In genomic region chr1:67755619-67756018, GRCh38 we compare ENCODE assay signal across 18 cellular contexts.
DNase-seq lines count a peak whose midpoint lies in the region; ATAC-seq and TF ChIP-seq lines count a peak whose summit lies in the region.
"Had no signal": no experiment of that assay in that cellular context is flagged by ENCODE, and none has a peak within 500 bp of the region (broad histone marks: within the 10 kb centered on the region; RNA-seq: fewer than 3 reads in every experiment).

No MANE protein-coding gene starts in this region.

- H3K18ac ChIP-seq in trophoblast cell (ENCODE audit: low read length) = no peak overlapping the region

- H2BK12ac ChIP-seq in trophoblast cell (ENCODE audit: low read length) = no peak overlapping the region

- H3K79me1 ChIP-seq in trophoblast cell (ENCODE audit: low read length) = peaks cover 22% of the 10 kb centered on the region

- H2AK5ac ChIP-seq in trophoblast cell (ENCODE audit: low read length) = no peak overlapping the region

- H3K9me3 ChIP-seq in SK-N-SH (no peaks in the 10 kb centered on the region), colonic mucosa (no peaks in the 10 kb centered on the region), trophoblast cell (ENCODE audit: insufficient read depth, low read depth, low read length) (no peaks in the 10 kb centered on the region)
- H3K9me3 ChIP-seq: A549, psoas muscle had no signal

- no peaks in the 10 kb centered on the region for H3K9me3 Mint-ChIP-seq in naive thymus-derived CD8-positive, alpha-beta T cell
- H3K9me3 Mint-ChIP-seq: nephron progenitor cell; T-helper 1 cell treated with Interleukin-12 subunit alpha and Interleukin-12 subunit beta and Interleukin-4 antibody, amounts not matched to agents 30 μg/mL and 1 μg/mL, for 36 hours had no signal

- H3F3A ChIP-seq in SK-N-SH (replicated peaks; ENCODE audit: insufficient read depth) = peaks cover 15% of the 10 kb centered on the region

- H3K4me3 ChIP-seq in SK-N-SH (ENCODE audit: low read depth in 2 of 2, low read length in 1 of 2) (no peak overlapping the region), colonic mucosa (no peak overlapping the region), trophoblast cell (ENCODE audit: low read depth, low read length) (no peak overlapping the region)
- H3K4me3 ChIP-seq: A549, psoas muscle had no signal

- no peak overlapping the region for H4K8ac ChIP-seq in trophoblast cell (ENCODE audit: low read depth, low read length)

- peaks cover 0 to 6% of the 10 kb centered on the region in 2 experiments for H3K36me3 ChIP-seq in SK-N-SH (replicated peaks in 1 of 2; ENCODE audit: control insufficient read depth in 1 of 2, insufficient read depth in 2 of 2, low read length in 1 of 2)
- H3K36me3 ChIP-seq in colonic mucosa = no peaks in the 10 kb centered on the region
- peaks cover 0 to 4% of the 10 kb centered on the region in 2 experiments for H3K36me3 ChIP-seq in trophoblast cell (ENCODE audit: control insufficient read depth in 1 of 2, insufficient read depth in 2 of 2, low read length in 2 of 2)

- no peaks in the 10 kb centered on the region for H4K20me1 ChIP-seq in SK-N-SH (ENCODE audit: insufficient read depth)

- no peak overlapping the region for H3K9ac ChIP-seq in SK-N-SH
- H3K9ac ChIP-seq in colonic mucosa (ENCODE audit: low read depth in 2 of 2, low read length in 2 of 2) = no peak overlapping the region
- H3K9ac ChIP-seq in trophoblast cell (ENCODE audit: low read length) = no peak overlapping the region

- no peaks in the 10 kb centered on the region for H3K36me3 Mint-ChIP-seq in naive thymus-derived CD8-positive, alpha-beta T cell

- no peak overlapping the region for H3K4ac ChIP-seq in trophoblast cell (ENCODE audit: low read depth, low read length)

- H3K4me2 ChIP-seq in SK-N-SH = no peak overlapping the region
- no peak overlapping the region for H3K4me2 ChIP-seq in trophoblast cell (ENCODE audit: low read length)
- H3K4me2 ChIP-seq: A549 had no signal

- TF ChIP-seq CTCF in SK-N-SH (IDR thresholded peaks at IDR 0.05) (no peak), colonic mucosa (IDR thresholded peaks at IDR 0.05) (no peak)

- intact Hi-C loops in colonic mucosa (cut with DNase I) = loop anchor here (5.0 kb wide), 1 partner anchor 68 kb away; the partner anchor contains the start of gene GADD45A

- H3K4me1 Mint-ChIP-seq in naive thymus-derived CD8-positive, alpha-beta T cell = peaks cover 0 to 8% (median 5%) of the 10 kb centered on the region in 4 donors

- H2AFZ ChIP-seq in SK-N-SH (ENCODE audit: low read depth) (no peak overlapping the region), trophoblast cell (ENCODE audit: insufficient read depth, low read length, poor library complexity) (no peak overlapping the region)

- H2BK120ac ChIP-seq in trophoblast cell (ENCODE audit: insufficient read depth, low read length, poor library complexity) = no peak overlapping the region

- peaks cover 85% of the 10 kb centered on the region for H3K79me2 ChIP-seq in SK-N-SH (ENCODE audit: insufficient read depth)
- H3K79me2 ChIP-seq in trophoblast cell (ENCODE audit: control insufficient read depth, insufficient read depth, low read length, poor library complexity) = no peaks in the 10 kb centered on the region

- no peak overlapping the region for H3K23ac ChIP-seq in trophoblast cell (ENCODE audit: low read length)

- no peak overlapping the region for H2BK5ac ChIP-seq in trophoblast cell (ENCODE audit: low read depth, low read length, poor library complexity)

- H3K4me3 Mint-ChIP-seq in naive thymus-derived CD8-positive, alpha-beta T cell = no peak overlapping the region
- H3K4me3 Mint-ChIP-seq: nephron progenitor cell; T-helper 1 cell treated with Interleukin-12 subunit alpha and Interleukin-12 subunit beta and Interleukin-4 antibody, amounts not matched to agents 30 μg/mL and 1 μg/mL, for 36 hours had no signal

- TF ChIP-seq RAD21 in SK-N-SH (IDR thresholded peaks at IDR 0.05; ENCODE audit: low read length) = no peak

- WGBS in SK-N-SH (ENCODE audit: low lambda C conversion rate) = 23% methylated on average over 2 of the region's 2 CpGs
- no CpG with 5 or more reads among the region's 2 CpGs for WGBS in trophoblast cell (ENCODE audit: extremely low coverage, insufficient coverage, insufficient read length)

- peaks cover 0 to 14% (median 7%) of the 10 kb centered on the region in 5 donors for H3K27me3 Mint-ChIP-seq in naive thymus-derived CD8-positive, alpha-beta T cell

- H3K27ac ChIP-seq in SK-N-SH (ENCODE audit: low read depth in 2 of 2, low read length in 1 of 2) (0 out of 4 replicates have a peak overlapping the region, but pooled peaks of 1 of the 2 experiments have one; percentile 25), colonic mucosa (peak overlapping the region; percentile 61), trophoblast cell (ENCODE audit: low read depth, low read length) (no peak overlapping the region)
- H3K27ac ChIP-seq: A549, psoas muscle had no signal

- POLR2A ChIA-PET in SK-N-SH (lab: Yijun Ruan, JAX) = no interaction called here
- POLR2A ChIA-PET in naive thymus-derived CD8-positive, alpha-beta T cell (lab: Charles Lee) = no interaction called here

- no peak for DNase-seq in SK-N-SH
- DNase-seq in NCI-H2227 treated with DMSO at 0.1 percent for 48 hours (lab: John Stamatoyannopoulos, UW) = peak; percentile 10
- DNase-seq in colonic mucosa = no peak
- DNase-seq in trophoblast cell = no peak
- DNase-seq in inferior parietal cortex (ENCODE audit: extremely low spot score) = no peak
- no peak for DNase-seq in naive thymus-derived CD8-positive, alpha-beta T cell
- DNase-seq in NOMO-1 treated with DMSO at 0.1 percent for 48 hours (lab: John Stamatoyannopoulos, UW; ENCODE audit: unreplicated experiment) = no peak
- DNase-seq: activated gamma-delta T cell; C1 segment of cervical spinal cord; DND-41; NCI-H82; nephron progenitor cell; psoas muscle; stimulated activated naive CD4-positive, alpha-beta T cell had no signal

- no peaks in the 10 kb centered on the region for H3K9me2 ChIP-seq in SK-N-SH

- H4K91ac ChIP-seq in trophoblast cell (ENCODE audit: low read depth, low read length) = no peak overlapping the region

- peak overlapping the region in 1 of 10 donors; percentile 3 for H3K27ac Mint-ChIP-seq in naive thymus-derived CD8-positive, alpha-beta T cell
- H3K27ac Mint-ChIP-seq: nephron progenitor cell; T-helper 1 cell treated with Interleukin-12 subunit alpha and Interleukin-12 subunit beta and Interleukin-4 antibody, amounts not matched to agents 30 μg/mL and 1 μg/mL, for 36 hours had no signal

- no peak for TF ChIP-seq EP300 in SK-N-SH (IDR thresholded peaks at IDR 0.05; ENCODE audit: borderline replicate concordance in 1 of 2, low read depth in 1 of 2, low read length in 1 of 2)

- CTCF ChIA-PET in SK-N-SH (lab: Yijun Ruan, JAX) = interaction anchor here (0.6 to 13.2 kb wide), 7 partner anchors 10 to 218 kb away, joined by 3 to 284 read pairs (median 4); no protein-coding TSS in a partner anchor

- peak; percentile 37; the same call in 2 of the 3 replicates for ATAC-seq in SK-N-SH treated with all-trans-retinoic acid at 6 μM for 48 hours
- no peak for ATAC-seq in naive thymus-derived CD8-positive, alpha-beta T cell
- ATAC-seq: A549, HepG2, psoas muscle had no signal

- no peak overlapping the region for H3K14ac ChIP-seq in trophoblast cell (ENCODE audit: low read length)

- H4K12ac ChIP-seq in trophoblast cell (ENCODE audit: low read depth, low read length) = no peak overlapping the region

- H3K27me3 ChIP-seq in SK-N-SH (ENCODE audit: insufficient read depth) (no peaks in the 10 kb centered on the region), colonic mucosa (no peaks in the 10 kb centered on the region), trophoblast cell (ENCODE audit: insufficient read depth, low read length) (no peaks in the 10 kb centered on the region)

- H3K4me1 ChIP-seq in SK-N-SH (ENCODE audit: control insufficient read depth in 1 of 2, insufficient read depth in 2 of 2, low read depth in 1 of 2, low read length in 1 of 2) (peaks cover 7 to 19% of the 10 kb centered on the region in 2 experiments), colonic mucosa (peaks cover 5% of the 10 kb centered on the region), trophoblast cell (ENCODE audit: control insufficient read depth in 1 of 2, insufficient read depth in 2 of 2, low read length in 2 of 2) (peaks cover 29 to 32% of the 10 kb centered on the region in 2 experiments)

TF ChIP-seq in SK-N-SH treated with all-trans-retinoic acid at 6 μM for 48 hours, 23 proteins besides CTCF, POLR2A, EP300 and RAD21 (continues in another document):
- 0 out of 2 replicates have a peak, but pooled peaks have one; percentile 61 for TF ChIP-seq CREB5 (CRISPR knock-in tag; IDR thresholded peaks at IDR 0.05; ENCODE audit: low read depth)
- TF ChIP-seq ARNTL (CRISPR knock-in tag; IDR thresholded peaks at IDR 0.05; ENCODE audit: borderline replicate concordance, low read depth) = no peak
- peak; percentile 96 for TF ChIP-seq ISL1 (CRISPR knock-in tag; IDR thresholded peaks at IDR 0.05)
- TF ChIP-seq ZNF70 (CRISPR knock-in tag; IDR thresholded peaks at IDR 0.05) = no peak

TF ChIP-seq in SK-N-SH, 30 proteins besides CTCF, POLR2A, EP300 and RAD21:
- no peak for TF ChIP-seq MAX (IDR thresholded peaks at IDR 0.05; ENCODE audit: low read depth)
- TF ChIP-seq EZH2phosphoT487 (IDR thresholded peaks at IDR 0.05; ENCODE audit: borderline replicate concordance, low read depth) = no peak
- TF ChIP-seq FOXM1 (IDR thresholded peaks at IDR 0.05; ENCODE audit: low read depth) = no peak
- no peak for TF ChIP-seq SIN3A (IDR thresholded peaks at IDR 0.05; ENCODE audit: borderline replicate concordance, low read depth, low read length)
- TF ChIP-seq IRF3 (IDR thresholded peaks at IDR 0.05; ENCODE audit: low read depth, low read length) = no peak
- TF ChIP-seq MEF2A (IDR thresholded peaks at IDR 0.05; ENCODE audit: borderline replicate concordance, low read depth) = no peak
- TF ChIP-seq NFIC (IDR thresholded peaks at IDR 0.05; ENCODE audit: borderline replicate concordance) = no peak
- no peak for TF ChIP-seq FOSL2 (IDR thresholded peaks at IDR 0.05; ENCODE audit: borderline replicate concordance, low read depth)
- no peak for TF ChIP-seq GABPA (IDR thresholded peaks at IDR 0.05; ENCODE audit: low read depth)
- no peak for TF ChIP-seq TCF12 (IDR thresholded peaks at IDR 0.05)
- no peak for TF ChIP-seq RFX5 (IDR thresholded peaks at IDR 0.05; ENCODE audit: low read length)
TF ChIP-seq in SK-N-SH: peak in this region for 0.
